Comparison of ENCODE assay signal across 9 cellular contexts in genomic region chr2:33620-34019, GRCh38. TPM values are rescaled to one million over a fixed set of nuclear protein-coding genes. Genes with fewer than 3 reads are reported as not detected.
DNase-seq lines count a peak whose midpoint lies in the region; ATAC-seq and TF ChIP-seq lines count a peak whose summit lies in the region.
"Had no signal": no experiment of that assay in that cellular context is flagged by ENCODE, and none has a peak within 500 bp of the region (broad histone marks: within the 10 kb centered on the region; RNA-seq: fewer than 3 reads in every experiment).

No MANE protein-coding gene starts in this region.

- H3K27me3 ChIP-seq in lower lobe of right lung (ENCODE audit: low read depth) = no peaks in the 10 kb centered on the region

- H3K4me1 ChIP-seq in lower lobe of right lung (peaks cover 12% of the 10 kb centered on the region), OCI-LY7 (ENCODE audit: insufficient read depth, low read length, poor library complexity, severe bottlenecking) (no peaks in the 10 kb centered on the region)

- H3K9me2 ChIP-seq in OCI-LY7 (ENCODE audit: insufficient read depth, low read length) = no peaks in the 10 kb centered on the region

- BruUV-seq in OCI-LY7 (replicated peaks; lab: Mats Ljungman, UMichigan) = no TSS peak

- no peaks in the 10 kb centered on the region for H3K9me3 ChIP-seq in lower lobe of right lung
- no peaks in the 10 kb centered on the region for H3K9me3 ChIP-seq in OCI-LY7 (ENCODE audit: low read length)

- DNase-seq in 8988T (peak; percentile 32), RPMI8226 (peak; percentile 53), lower lobe of right lung (no peak), amniotic stem cell (lab: John Stamatoyannopoulos, UW) (no peak), OCI-LY7 (ENCODE audit: low spot score) (no peak), kidney glomerular epithelial cell (lab: John Stamatoyannopoulos, UW) (no peak)
- DNase-seq in activated effector memory CD4-positive, alpha-beta T cell treated with Interleukin-2 at 50 U/mL for 16 hours = peak; percentile 37

- no peak overlapping the region for H3K4me2 ChIP-seq in OCI-LY7 (ENCODE audit: low read length)

- no peaks in the 10 kb centered on the region for H3K79me2 ChIP-seq in OCI-LY7 (ENCODE audit: insufficient read depth, low read depth, low read length)

- H3K27ac ChIP-seq in lower lobe of right lung (no peak overlapping the region), OCI-LY7 (ENCODE audit: low read depth, low read length, poor library complexity, severe bottlenecking) (no peak overlapping the region)

- ATAC-seq in lower lobe of right lung (peak; percentile 51 to 74), HG02884 (IDR thresholded peaks at IDR 0.05; ENCODE audit: unreplicated experiment) (no peak)

- CTCF ChIA-PET in OCI-LY7 (lab: Charles Lee; ENCODE audit: unreplicated experiment) = no interaction called here

- no peak overlapping the region for H2AFZ ChIP-seq in OCI-LY7 (ENCODE audit: low read length)

- intact Hi-C loops in lower lobe of right lung (cut with DNase I) = no loop called here
- intact Hi-C loops in OCI-LY7 (cut with micrococcal nuclease; ENCODE audit: unreplicated experiment) = no loop called here

- POLR2A ChIA-PET in OCI-LY7 (lab: Charles Lee) = no interaction called here

- H3K4me3 ChIP-seq in lower lobe of right lung = no peak overlapping the region
- no peak overlapping the region for H3K4me3 ChIP-seq in OCI-LY7 (ENCODE audit: low read depth, low read length, poor library complexity, severe bottlenecking)

- H3K36me3 ChIP-seq in lower lobe of right lung (no peaks in the 10 kb centered on the region), OCI-LY7 (ENCODE audit: insufficient read depth, low read length) (no peaks in the 10 kb centered on the region)

- H4K20me1 ChIP-seq in OCI-LY7 (ENCODE audit: insufficient read depth, low read length) = no peaks in the 10 kb centered on the region

- TF ChIP-seq CTCF in lower lobe of right lung (IDR thresholded peaks at IDR 0.05) = no peak
- no peak for TF ChIP-seq CTCF in OCI-LY7 (conservative IDR thresholded peaks at IDR 0.05; ENCODE audit: low read length)

RNA-seq across cellular contexts. Expression of gene FAM110C, which starts 12.7 kb away (rescaled TPM):
- total RNA-seq in lower lobe of right lung = 3.6 TPM
- total RNA-seq in OCI-LY7 (2014; rRNA removed; shearing (Covaris generic)) = not detected in 2 replicates
- total RNA-seq in OCI-LY7 (2022) = not detected in 2 replicates
- total RNA-seq: fibroblast of villous mesenchyme had no signal

Comparison
In these comparisons a context has a peak if more than half of its experiments do, and no peak if none do; other contexts are left out.
1. DNase-seq: peak in 8988T (single experiment), RPMI8226 (single experiment) and activated effector memory CD4-positive, alpha-beta T cell treated with Interleukin-2 at 50 U/mL for 16 hours (single experiment); none in lower lobe of right lung (single experiment), amniotic stem cell (single experiment), OCI-LY7 (single experiment) and kidney glomerular epithelial cell (single experiment).